Comparison of ENCODE assay signal across 25 cellular contexts in genomic region chr1:109171646-109172045, GRCh38. TPM values are rescaled to one million over a fixed set of nuclear protein-coding genes. Genes with fewer than 3 reads are reported as not detected.
"Had no signal": no experiment of that assay in that cellular context is flagged by ENCODE, and none has a peak within 500 bp of the region (broad histone marks: within the 10 kb centered on the region; RNA-seq: fewer than 3 reads in every experiment).

No MANE protein-coding gene starts in this region.

- ATAC-seq: foreskin keratinocyte; gastroesophageal sphincter; heart left ventricle; left lung; naive thymus-derived CD8-positive, alpha-beta T cell; stimulated activated naive CD8-positive, alpha-beta T cell treated with anti-CD3 and anti-CD28 coated beads, Interleukin-15, amount 100 ng/mL, for 72 hours had no signal

- H3K9me3 ChIP-seq: colonic mucosa, esophagus muscularis mucosa, gastroesophageal sphincter, heart left ventricle, left lung, ovary, right lobe of liver, suprapubic skin, tibial artery had no signal

- H3K4me3 Mint-ChIP-seq: naive thymus-derived CD8-positive, alpha-beta T cell; nephron progenitor cell; stimulated activated naive CD8-positive, alpha-beta T cell treated with anti-CD3 and anti-CD28 coated beads, Interleukin-15, amount 100 ng/mL, for 72 hours; type B pancreatic cell had no signal

- H3K27me3 Mint-ChIP-seq: stimulated activated naive CD8-positive, alpha-beta T cell treated with anti-CD3 and anti-CD28 coated beads, Interleukin-15, amount 100 ng/mL, for 72 hours had no signal

- H3K9me3 Mint-ChIP-seq: naive thymus-derived CD8-positive, alpha-beta T cell; stimulated activated naive CD8-positive, alpha-beta T cell treated with anti-CD3 and anti-CD28 coated beads, Interleukin-15, amount 100 ng/mL, for 72 hours; type B pancreatic cell had no signal

- H3K27ac Mint-ChIP-seq: naive thymus-derived CD8-positive, alpha-beta T cell; nephron progenitor cell; stimulated activated naive CD8-positive, alpha-beta T cell treated with anti-CD3 and anti-CD28 coated beads, Interleukin-15, amount 100 ng/mL, for 72 hours; type B pancreatic cell had no signal

- H3K4me1 Mint-ChIP-seq: stimulated activated naive CD8-positive, alpha-beta T cell treated with anti-CD3 and anti-CD28 coated beads, Interleukin-15, amount 100 ng/mL, for 72 hours had no signal

- DNase-seq: colonic mucosa; dermis blood vessel endothelial cell; effector memory CD4-positive, alpha-beta T cell; foreskin keratinocyte; heart left ventricle; kidney; left lung; mesendoderm; naive thymus-derived CD8-positive, alpha-beta T cell; nephron progenitor cell; occipital lobe; ovary; retina; right lobe of liver; small intestine; stimulated activated CD4-positive, alpha-beta T cell treated with anti-CD3 and anti-CD28 coated beads, Interleukin-15, amount 100 ng/mL, for 24 hours; stimulated activated CD4-positive, alpha-beta T cell treated with anti-CD3 and anti-CD28 coated beads, Interleukin-2, amount 100 ng/mL, for 48 hours; stimulated activated naive CD4-positive, alpha-beta T cell; stimulated activated naive CD8-positive, alpha-beta T cell treated with anti-CD3 and anti-CD28 coated beads, Interleukin-15, amount 100 ng/mL, for 72 hours; tibial artery had no signal

- H3K36me3 Mint-ChIP-seq: type B pancreatic cell had no signal

RNA-seq across cellular contexts. Expression of gene ELAPOR1, which starts 57.7 kb away (rescaled TPM):
- total RNA-seq: epithelial cell of proximal tubule had no signal
